In genomic region chr12:5441497-5442236, GRCh38 we compare ENCODE assay signal across 13 cellular contexts. TPM values are rescaled to one million over a fixed set of nuclear protein-coding genes. Genes with fewer than 3 reads are reported as not detected.
A peak's percentile ranks its signal among the peaks of the same experiment; 100 is the strongest.
DNase-seq lines count a peak whose midpoint lies in the region; TF ChIP-seq lines count a peak whose summit lies in the region.
"Had no signal": no experiment of that assay in that cellular context is flagged by ENCODE, and none has a peak within 500 bp of the region (broad histone marks: within the 10 kb centered on the region; RNA-seq: fewer than 3 reads in every experiment).

No MANE protein-coding gene starts in this region.

- H3K4me1 Mint-ChIP-seq in activated CD4-positive, alpha-beta T cell treated with anti-CD3 and anti-CD28 coated beads, Interleukin-2, amount 10 ng/mL, durations not matched to agents 7 days and 5 days: no peaks in the 10 kb centered on the region

- TF ChIP-seq CTCF in AG04449 (IDR thresholded peaks at IDR 0.05; ENCODE audit: insufficient read depth, low read length, missing control alignments): no peak

- H3K27ac ChIP-seq in SJCRH30: peak overlapping the region; percentile 18; the same call in 1 of the 2 replicates
- H3K27ac ChIP-seq: BLaER1 had no signal

- DNase-seq in AG04449 (ENCODE audit: low read depth, low spot score): peak; percentile 47
- DNase-seq in H4 (ENCODE audit: low spot score): peak; percentile 94
- DNase-seq in SJCRH30: peak; percentile 49 to 53
- DNase-seq in islet precursor cell: peak; percentile 97
- DNase-seq in cerebellar cortex (ENCODE audit: low spot score): no peak
- DNase-seq in activated CD4-positive, alpha-beta T cell treated with anti-CD3 and anti-CD28 coated beads, Interleukin-2, amount 10 ng/mL, durations not matched to agents 7 days and 5 days: no peak
- DNase-seq in D341Med (ENCODE audit: low spot score): no peak
- no peak for DNase-seq in activated T-cell treated with anti-CD3 and anti-CD28 coated beads for 4 hours
- DNase-seq: activated CD8-positive, alpha-beta T cell treated with anti-CD3 and anti-CD28 coated beads, Interleukin-2, amount 10 ng/mL, durations not matched to agents 7 days and 5 days had no signal

- H3K4me1 ChIP-seq in SJCRH30: peaks cover 28% of the 10 kb centered on the region

- CTCF ChIA-PET in AG04449 (lab: Yijun Ruan, JAX): interaction anchor here (0.6 to 8.4 kb wide), 18 partner anchors 8 to 585 kb away, joined by 3 to 72 read pairs (median 4); partner anchors contain the start of gene NTF3
- CTCF ChIA-PET in activated CD4-positive, alpha-beta T cell treated with anti-CD3 and anti-CD28 coated beads, Interleukin-2, amount 10 ng/mL, durations not matched to agents 7 days and 5 days (lab: Charles Lee): interaction anchor here (0.6 kb wide), 1 partner anchor 178 kb away, joined by 3 read pairs; no protein-coding TSS in a partner anchor

- H3K27ac Mint-ChIP-seq in activated CD4-positive, alpha-beta T cell treated with anti-CD3 and anti-CD28 coated beads, Interleukin-2, amount 10 ng/mL, durations not matched to agents 7 days and 5 days: no peak overlapping the region
- H3K27ac Mint-ChIP-seq: activated CD8-positive, alpha-beta T cell treated with anti-CD3 and anti-CD28 coated beads, Interleukin-2, amount 10 ng/mL, durations not matched to agents 7 days and 5 days; activated naive CD4-positive, alpha-beta T cell treated with anti-CD3 and anti-CD28 coated beads, Interleukin-2, amount 50 U/mL, for 72 hours; mesothelial cell of epicardium had no signal

- H3K4me3 ChIP-seq in AG04449 (ENCODE audit: low read depth, low read length): no peak overlapping the region
- H3K4me3 ChIP-seq in SJCRH30: no peak overlapping the region
- H3K4me3 ChIP-seq: BLaER1 had no signal

- peaks cover 12% of the 10 kb centered on the region for H3K27me3 Mint-ChIP-seq in activated CD4-positive, alpha-beta T cell treated with anti-CD3 and anti-CD28 coated beads, Interleukin-2, amount 10 ng/mL, durations not matched to agents 7 days and 5 days

- H3K4me3 Mint-ChIP-seq in activated CD4-positive, alpha-beta T cell treated with anti-CD3 and anti-CD28 coated beads, Interleukin-2, amount 10 ng/mL, durations not matched to agents 7 days and 5 days: no peak overlapping the region
- H3K4me3 Mint-ChIP-seq: activated CD8-positive, alpha-beta T cell treated with anti-CD3 and anti-CD28 coated beads, Interleukin-2, amount 10 ng/mL, durations not matched to agents 7 days and 5 days; mesothelial cell of epicardium had no signal

- no peaks in the 10 kb centered on the region; the same call in 1 of the 2 replicates for H3K36me3 ChIP-seq in SJCRH30
- H3K36me3 ChIP-seq: BLaER1 had no signal

- H3K36me3 Mint-ChIP-seq in activated CD4-positive, alpha-beta T cell treated with anti-CD3 and anti-CD28 coated beads, Interleukin-2, amount 10 ng/mL, durations not matched to agents 7 days and 5 days (ENCODE audit: low read depth): no peaks in the 10 kb centered on the region
- H3K36me3 Mint-ChIP-seq: mesothelial cell of epicardium had no signal

- POLR2A ChIA-PET in AG04449 (lab: Yijun Ruan, JAX): interaction anchor here (0.5 to 0.9 kb wide), 3 partner anchors 9 to 230 kb away, joined by 3 to 8 read pairs (median 3); partner anchors contain the start of gene NTF3
- POLR2A ChIA-PET in activated CD4-positive, alpha-beta T cell treated with anti-CD3 and anti-CD28 coated beads, Interleukin-2, amount 10 ng/mL, durations not matched to agents 7 days and 5 days (lab: Charles Lee): no interaction called here

- H3K27me3 ChIP-seq in SJCRH30: no peaks in the 10 kb centered on the region
- H3K27me3 ChIP-seq: BLaER1 had no signal

- no peaks in the 10 kb centered on the region for H3K9me3 Mint-ChIP-seq in activated CD4-positive, alpha-beta T cell treated with anti-CD3 and anti-CD28 coated beads, Interleukin-2, amount 10 ng/mL, durations not matched to agents 7 days and 5 days
- H3K9me3 Mint-ChIP-seq: mesothelial cell of epicardium had no signal

- no peaks in the 10 kb centered on the region for H3K9me3 ChIP-seq in SJCRH30 (replicated peaks)
- H3K9me3 ChIP-seq: BLaER1 had no signal

RNA-seq across cellular contexts. Expression of gene NTF3, which starts 9.8 kb away (rescaled TPM):
- total RNA-seq in H4 (2014; rRNA removed; shearing (Covaris generic)): 4.1 and 10.7 TPM in 2 replicates
- 15.5 and 16.9 TPM in 2 replicates for total RNA-seq in SJCRH30 (2014; rRNA removed; shearing (Covaris generic))
- total RNA-seq in activated CD4-positive, alpha-beta T cell treated with anti-CD3 and anti-CD28 coated beads, Interleukin-2, amount 10 ng/mL, durations not matched to agents 7 days and 5 days: not detected
- total RNA-seq: activated CD8-positive, alpha-beta T cell treated with anti-CD3 and anti-CD28 coated beads, Interleukin-2, amount 10 ng/mL, durations not matched to agents 7 days and 5 days; activated naive CD4-positive, alpha-beta T cell treated with anti-CD3 and anti-CD28 coated beads, Interleukin-2, amount 50 U/mL, for 72 hours; subcutaneous adipose tissue had no signal

Comparison
In these comparisons a context has a peak if more than half of its experiments do, and no peak if none do; other contexts are left out.
1. DNase-seq: peak in AG04449 (single experiment), H4 (single experiment), SJCRH30 (2 of 2) and islet precursor cell (single experiment); none in cerebellar cortex (single experiment), activated CD4-positive, alpha-beta T cell treated with anti-CD3 and anti-CD28 coated beads, Interleukin-2, amount 10 ng/mL, durations not matched to agents 7 days and 5 days (single experiment), D341Med (single experiment) and activated T-cell treated with anti-CD3 and anti-CD28 coated beads for 4 hours (single experiment).